ENCODE assay signal across 12 cellular contexts in genomic region chr19:18254546-18255500, GRCh38. TPM values are rescaled to one million over a fixed set of nuclear protein-coding genes. Genes with fewer than 3 reads are reported as not detected.
DNase-seq lines count a peak whose midpoint lies in the region; ATAC-seq, FAIRE-seq and TF ChIP-seq lines count a peak whose summit lies in the region.
"Had no signal": no experiment of that assay in that cellular context is flagged by ENCODE, and none has a peak within 500 bp of the region (broad histone marks: within the 10 kb centered on the region; RNA-seq: fewer than 3 reads in every experiment).

No MANE protein-coding gene starts in this region.

- BruUV-seq in HepG2 (replicated peaks; lab: Mats Ljungman, UMichigan), result no TSS peak
- no TSS peak for BruUV-seq in A673 (replicated peaks; lab: Mats Ljungman, UMichigan)

- TF ChIP-seq EP300 in HepG2 (IDR thresholded peaks at IDR 0.05; ENCODE audit: low read depth in 2 of 2, low read length in 2 of 2) (no peak), HepG2 (CRISPR knock-in tag; IDR thresholded peaks at IDR 0.05; ENCODE audit: borderline replicate concordance) (no peak)

- intact Hi-C loops in HepG2 (cut with micrococcal nuclease; ENCODE audit: unreplicated experiment) (no loop called here), A673 (cut with micrococcal nuclease; ENCODE audit: unreplicated experiment) (loop anchor here (5.0 kb wide), 1 partner anchor 248 kb away; the partner anchor contains the start of gene ARRDC2), prostate gland (cut with DNase I) (loop anchor here (5.0 kb wide), 2 partner anchors 63 to 143 kb away; partner anchors contain the start of gene MPV17L2)

- H3K9me3 ChIP-seq in HUES6 (ENCODE audit: control insufficient read depth, insufficient read depth, low read depth, low read length) (peaks cover 4% of the 10 kb centered on the region; the same call in 1 of the 2 replicates), HepG2 (ENCODE audit: low read length) (no peaks in the 10 kb centered on the region), A673 (ENCODE audit: low read depth, low read length, poor library complexity, severe bottlenecking) (no peaks in the 10 kb centered on the region), prostate gland (no peaks in the 10 kb centered on the region)
- H3K9me3 ChIP-seq: SJSA1 had no signal

- CTCF ChIA-PET in HepG2 (lab: Yijun Ruan, JAX; ENCODE audit: low intra/inter-chr PET ratio, low total read pairs), result no interaction called here
- CTCF ChIA-PET in A673 (lab: Charles Lee), result interaction anchor here (1.3 to 1.8 kb wide), 2 partner anchors 133 to 142 kb away, joined by 4 to 8 read pairs; no protein-coding TSS in a partner anchor

- no peaks in the 10 kb centered on the region for H4K20me1 ChIP-seq in HepG2 (ENCODE audit: insufficient read depth, low read length)

- no peak overlapping the region for H3K4me2 ChIP-seq in HepG2 (ENCODE audit: low read depth, low read length)

- H2AFZ ChIP-seq in HepG2 (ENCODE audit: low read length), result no peak overlapping the region

- H3K27ac ChIP-seq in HUES6 (ENCODE audit: low read depth, low read length) (no peak overlapping the region), HepG2 (ENCODE audit: extremely low read length, insufficient read depth, low read length) (no peak overlapping the region), A673 (ENCODE audit: low read depth, low read length, poor library complexity, severe bottlenecking) (no peak overlapping the region), prostate gland (no peak overlapping the region)
- H3K27ac ChIP-seq: right atrium auricular region, SJSA1 had no signal

- H3K9ac ChIP-seq in HUES6 (ENCODE audit: low read length) (no peak overlapping the region), HepG2 (ENCODE audit: insufficient read depth, low read depth, low read length) (no peak overlapping the region)

- in situ Hi-C loops in HepG2 (cut with HindIII; ENCODE audit: extremely low pct_ligation_motif_present, low pct_unique_long_range_greater_than_20kb), result loop anchor here (5.0 kb wide), 1 partner anchor 48 kb away; no protein-coding TSS in a partner anchor

- TF ChIP-seq POLR2A in HepG2 (IDR thresholded peaks at IDR 0.05; ENCODE audit: insufficient read depth in 1 of 2, low read depth in 2 of 2, low read length in 2 of 2) (no peak), prostate gland (IDR thresholded peaks at IDR 0.05) (no peak)

- WGBS in HepG2 (ENCODE audit: low lambda C conversion rate), result 15% methylated on average over 9 of the region's 23 CpGs
- WGBS in prostate gland, result 17% methylated on average over 23 of the region's 23 CpGs

- peak; percentile 29 for DNase-seq in DMS53 treated with DMSO at 0.1 percent for 48 hours (lab: John Stamatoyannopoulos, UW; ENCODE audit: unreplicated experiment)
- DNase-seq in SW480 (ENCODE audit: low spot score), result peak; percentile 39
- DNase-seq in HepG2 (ENCODE audit: low spot score), result no peak
- DNase-seq in A673 (ENCODE audit: low spot score), result no peak
- no peak for DNase-seq in prostate gland (ENCODE audit: low spot score)
- DNase-seq in inferior parietal cortex (ENCODE audit: extremely low spot score), result no peak
- DNase-seq: activated T-cell treated with anti-CD3 and anti-CD28 coated beads for 4 hours had no signal

- no peaks in the 10 kb centered on the region for H3K36me3 ChIP-seq in HUES6 (ENCODE audit: control insufficient read depth, insufficient read depth, low read length)
- H3K36me3 ChIP-seq in HepG2 (replicated peaks in 1 of 2; ENCODE audit: control insufficient read depth in 1 of 2, insufficient read depth in 2 of 2, low read length in 2 of 2), result no peaks in the 10 kb centered on the region
- no peaks in the 10 kb centered on the region for H3K36me3 ChIP-seq in A673 (ENCODE audit: insufficient read depth, low read length, poor library complexity, severe bottlenecking)
- H3K36me3 ChIP-seq in prostate gland, result no peaks in the 10 kb centered on the region
- H3K36me3 ChIP-seq: right atrium auricular region, SJSA1 had no signal

- H3K4me3 ChIP-seq in HUES6 (ENCODE audit: low read depth, low read length), result peak overlapping the region; percentile 3; the same call in 1 of the 2 replicates
- H3K4me3 ChIP-seq in HepG2 (replicated peaks in 1 of 3; ENCODE audit: insufficient read depth in 1 of 3, low read depth in 2 of 3, low read length in 3 of 3), result no peak overlapping the region
- no peak overlapping the region for H3K4me3 ChIP-seq in A673 (ENCODE audit: low read depth, low read length, poor library complexity, severe bottlenecking)
- no peak overlapping the region for H3K4me3 ChIP-seq in prostate gland
- H3K4me3 ChIP-seq: right atrium auricular region, SJSA1 had no signal

- ATAC-seq in HepG2 (no peak), HG03354 (IDR thresholded peaks at IDR 0.05; ENCODE audit: poor library complexity, severe bottlenecking, unreplicated experiment) (no peak)

- H3K4me1 ChIP-seq in HUES6 (ENCODE audit: control insufficient read depth, insufficient read depth, low read length), result peaks cover 10% of the 10 kb centered on the region
- H3K4me1 ChIP-seq in HepG2 (ENCODE audit: insufficient read depth, low read length), result peaks cover 21% of the 10 kb centered on the region
- no peaks in the 10 kb centered on the region for H3K4me1 ChIP-seq in A673 (ENCODE audit: insufficient read depth, low read length, poor library complexity, severe bottlenecking)
- no peaks in the 10 kb centered on the region for H3K4me1 ChIP-seq in prostate gland (replicated peaks)
- H3K4me1 ChIP-seq: right atrium auricular region, SJSA1 had no signal

- TF ChIP-seq CTCF in HepG2 (CRISPR knock-in tag; IDR thresholded peaks at IDR 0.05), result peak; percentile 26; the same call in 1 of the 2 replicates
- TF ChIP-seq CTCF in A673 (conservative IDR thresholded peaks at IDR 0.05; ENCODE audit: low read depth, low read length), result no peak
- TF ChIP-seq CTCF in prostate gland (IDR thresholded peaks at IDR 0.05), result peak in 1 of 4 experiments; percentile 45

- POLR2A ChIA-PET in HepG2 (lab: Yijun Ruan, JAX), result interaction anchor here (1.1 kb wide), 1 partner anchor 63 kb away, joined by 3 read pairs; no protein-coding TSS in a partner anchor
- POLR2A ChIA-PET in A673 (lab: Charles Lee; ENCODE audit: low non-redundant PET), result no interaction called here

- TF ChIP-seq RAD21 in HepG2 (CRISPR knock-in tag; IDR thresholded peaks at IDR 0.05), result no peak

- FAIRE-seq in HepG2 (lab: Jason Lieb, UNC), result no peak
- FAIRE-seq: islet of Langerhans had no signal

- H3K79me2 ChIP-seq in HepG2 (ENCODE audit: insufficient read depth, low read length), result no peaks in the 10 kb centered on the region

- peaks cover 21% of the 10 kb centered on the region; the same call in 1 of the 2 replicates for H3K27me3 ChIP-seq in HUES6 (ENCODE audit: control insufficient read depth, insufficient read depth, low read length)
- H3K27me3 ChIP-seq in HepG2 (ENCODE audit: control insufficient read depth in 1 of 2, insufficient read depth in 2 of 2, low read length in 2 of 2), result peaks cover 4 to 33% of the 10 kb centered on the region in 2 experiments; a peak in 4 of 5 replicates
- H3K27me3 ChIP-seq in A673 (replicated peaks; ENCODE audit: insufficient read depth, low read depth, low read length, poor library complexity), result peaks cover 6% of the 10 kb centered on the region
- H3K27me3 ChIP-seq in prostate gland (replicated peaks; ENCODE audit: insufficient read depth), result no peaks in the 10 kb centered on the region
- H3K27me3 ChIP-seq: right atrium auricular region had no signal

RNA-seq across cellular contexts. Expression of gene IQCN, which starts 19.4 kb away (rescaled TPM):
- total RNA-seq in HepG2 (2016; rRNA removed; fragmentation: Illumina TruSeq; extraction: Trizol), result 0.04 and 0.07 TPM in 2 replicates
- not detected in 2 replicates for total RNA-seq in HepG2 (2016; cell fraction: cytosol; rRNA removed; fragmentation: Illumina TruSeq; extraction: Trizol; ENCODE audit: low read depth)
- total RNA-seq in HepG2 (2016; cell fraction: insoluble cytoplasmic fraction; rRNA removed; fragmentation: Illumina TruSeq; extraction: Trizol), result 0.04 TPM in 1 of 2 replicates, not detected in the other
- total RNA-seq in HepG2 (2016; cell fraction: membrane; rRNA removed; fragmentation: Illumina TruSeq; extraction: Trizol), result not detected in 2 replicates
- 0.13 TPM in 1 of 2 replicates, not detected in the other for total RNA-seq in HepG2 (2016; cell fraction: nucleus; rRNA removed; fragmentation: Illumina TruSeq; extraction: Trizol)
- polyA plus RNA-seq in HepG2 (2011; rRNA removed), result 0.14 and 0.18 TPM in 2 replicates
- 0.03 and 0.04 TPM in 2 replicates for polyA plus RNA-seq in HepG2 (2011; cell fraction: cytosol; rRNA removed)
- 1.3 and 1.5 TPM in 2 replicates for polyA plus RNA-seq in HepG2 (2011; cell fraction: nucleus; rRNA removed)
- 0.13 TPM in 2 replicates for polyA plus RNA-seq in HepG2 (2012)
- not detected in 2 replicates for polyA plus RNA-seq in HepG2 (2016; cell fraction: cytosol; fragmentation: Illumina TruSeq; extraction: Trizol; ENCODE audit: low read depth)
- polyA plus RNA-seq in HepG2 (2016; cell fraction: insoluble cytoplasmic fraction; fragmentation: Illumina TruSeq; extraction: Trizol; ENCODE audit: low read depth), result not detected in 2 replicates
- polyA plus RNA-seq in HepG2 (2016; cell fraction: membrane; fragmentation: Illumina TruSeq; extraction: Trizol; ENCODE audit: low read depth), result not detected in 2 replicates
- polyA plus RNA-seq in HepG2 (2016; cell fraction: nucleus; fragmentation: Illumina TruSeq; extraction: Trizol; ENCODE audit: insufficient read depth, low read depth), result 0.25 and 0.49 TPM in 2 replicates
- polyA minus RNA-seq in HepG2 (2011; rRNA and poly(A)+ RNA removed; ENCODE audit: low replicate concordance), result 0.26 and 0.91 TPM in 2 replicates
- 0.53 TPM in 1 of 2 replicates, not detected in the other for polyA minus RNA-seq in HepG2 (2011; cell fraction: cytosol; rRNA and poly(A)+ RNA removed)
- 0.52 and 0.62 TPM in 2 replicates for polyA minus RNA-seq in HepG2 (2011; cell fraction: nucleus; rRNA and poly(A)+ RNA removed)
- total RNA-seq in A673 (2021), result 10.2 and 12.0 TPM in 2 replicates
- 10 to 100 TPM in 1 of 2 donors, 1 to 10 TPM in 1; 4.1 to 19.5 TPM for total RNA-seq in prostate gland

RNA-seq across cellular contexts. Expression of gene JUND, which starts 26.6 kb away (rescaled TPM):
- total RNA-seq in HepG2 (2016; rRNA removed; fragmentation: Illumina TruSeq; extraction: Trizol) (31.8 and 41.2 TPM in 2 replicates), A673 (2021) (128 and 136 TPM in 2 replicates), prostate gland (100 to 1,000 TPM; 521 to 844 TPM)
- total RNA-seq in HepG2 (2016; cell fraction: cytosol; rRNA removed; fragmentation: Illumina TruSeq; extraction: Trizol; ENCODE audit: low read depth), result 36.4 and 41.0 TPM in 2 replicates
- total RNA-seq in HepG2 (2016; cell fraction: insoluble cytoplasmic fraction; rRNA removed; fragmentation: Illumina TruSeq; extraction: Trizol), result 30.0 and 40.6 TPM in 2 replicates
- total RNA-seq in HepG2 (2016; cell fraction: membrane; rRNA removed; fragmentation: Illumina TruSeq; extraction: Trizol), result 68.5 and 98.0 TPM in 2 replicates
- total RNA-seq in HepG2 (2016; cell fraction: nucleus; rRNA removed; fragmentation: Illumina TruSeq; extraction: Trizol), result 23.4 and 45.2 TPM in 2 replicates
- polyA plus RNA-seq in HepG2 (2011; rRNA removed), result 59.8 and 124 TPM in 2 replicates
- 93.9 and 178 TPM in 2 replicates for polyA plus RNA-seq in HepG2 (2011; cell fraction: cytosol; rRNA removed)
- polyA plus RNA-seq in HepG2 (2011; cell fraction: nucleus; rRNA removed), result 129 and 136 TPM in 2 replicates
- 44.0 and 66.6 TPM in 2 replicates for polyA plus RNA-seq in HepG2 (2012)
- polyA plus RNA-seq in HepG2 (2016; cell fraction: cytosol; fragmentation: Illumina TruSeq; extraction: Trizol; ENCODE audit: low read depth), result 85.1 and 91.8 TPM in 2 replicates
- polyA plus RNA-seq in HepG2 (2016; cell fraction: insoluble cytoplasmic fraction; fragmentation: Illumina TruSeq; extraction: Trizol; ENCODE audit: low read depth), result 74.4 and 76.0 TPM in 2 replicates
- 131 and 149 TPM in 2 replicates for polyA plus RNA-seq in HepG2 (2016; cell fraction: membrane; fragmentation: Illumina TruSeq; extraction: Trizol; ENCODE audit: low read depth)
- polyA plus RNA-seq in HepG2 (2016; cell fraction: nucleus; fragmentation: Illumina TruSeq; extraction: Trizol; ENCODE audit: insufficient read depth, low read depth), result 77.1 and 84.7 TPM in 2 replicates
- 49.7 and 194 TPM in 2 replicates for polyA minus RNA-seq in HepG2 (2011; rRNA and poly(A)+ RNA removed; ENCODE audit: low replicate concordance)
- 164 and 168 TPM in 2 replicates for polyA minus RNA-seq in HepG2 (2011; cell fraction: cytosol; rRNA and poly(A)+ RNA removed)
- polyA minus RNA-seq in HepG2 (2011; cell fraction: nucleus; rRNA and poly(A)+ RNA removed), result 60.5 and 91.9 TPM in 2 replicates

RNA-seq across cellular contexts. Expression of gene PDE4C, which starts 28.6 kb away (rescaled TPM):
- total RNA-seq in HepG2 (2016; rRNA removed; fragmentation: Illumina TruSeq; extraction: Trizol) (0.90 and 1.4 TPM in 2 replicates), A673 (2021) (not detected in 2 replicates), prostate gland (1 to 10 TPM in 1 of 2 donors, under 1 TPM in 1; 0.27 to 1.6 TPM)
- 0.30 and 0.44 TPM in 2 replicates for total RNA-seq in HepG2 (2016; cell fraction: cytosol; rRNA removed; fragmentation: Illumina TruSeq; extraction: Trizol; ENCODE audit: low read depth)
- 0.49 and 1.5 TPM in 2 replicates for total RNA-seq in HepG2 (2016; cell fraction: insoluble cytoplasmic fraction; rRNA removed; fragmentation: Illumina TruSeq; extraction: Trizol)
- 0.07 and 0.37 TPM in 2 replicates for total RNA-seq in HepG2 (2016; cell fraction: membrane; rRNA removed; fragmentation: Illumina TruSeq; extraction: Trizol)
- total RNA-seq in HepG2 (2016; cell fraction: nucleus; rRNA removed; fragmentation: Illumina TruSeq; extraction: Trizol), result 1.7 and 2.4 TPM in 2 replicates
- polyA plus RNA-seq in HepG2 (2011; rRNA removed), result 14.0 and 17.9 TPM in 2 replicates
- polyA plus RNA-seq in HepG2 (2011; cell fraction: cytosol; rRNA removed), result 3.4 and 4.6 TPM in 2 replicates
- polyA plus RNA-seq in HepG2 (2011; cell fraction: nucleus; rRNA removed), result 128 and 158 TPM in 2 replicates
- 2.2 and 3.2 TPM in 2 replicates for polyA plus RNA-seq in HepG2 (2012)
- polyA plus RNA-seq in HepG2 (2016; cell fraction: cytosol; fragmentation: Illumina TruSeq; extraction: Trizol; ENCODE audit: low read depth), result not detected in 2 replicates
- 0.33 and 0.37 TPM in 2 replicates for polyA plus RNA-seq in HepG2 (2016; cell fraction: insoluble cytoplasmic fraction; fragmentation: Illumina TruSeq; extraction: Trizol; ENCODE audit: low read depth)
- not detected in 2 replicates for polyA plus RNA-seq in HepG2 (2016; cell fraction: membrane; fragmentation: Illumina TruSeq; extraction: Trizol; ENCODE audit: low read depth)
- 10.9 and 11.5 TPM in 2 replicates for polyA plus RNA-seq in HepG2 (2016; cell fraction: nucleus; fragmentation: Illumina TruSeq; extraction: Trizol; ENCODE audit: insufficient read depth, low read depth)
- 0.56 and 12.3 TPM in 2 replicates for polyA minus RNA-seq in HepG2 (2011; rRNA and poly(A)+ RNA removed; ENCODE audit: low replicate concordance)
- 1.5 and 3.1 TPM in 2 replicates for polyA minus RNA-seq in HepG2 (2011; cell fraction: cytosol; rRNA and poly(A)+ RNA removed)
- polyA minus RNA-seq in HepG2 (2011; cell fraction: nucleus; rRNA and poly(A)+ RNA removed), result 30.4 and 31.1 TPM in 2 replicates
- total RNA-seq: SJSA1 had no signal

RNA-seq across cellular contexts. Expression of gene RAB3A, which starts 51.0 kb away (rescaled TPM):
- total RNA-seq in HepG2 (2016; rRNA removed; fragmentation: Illumina TruSeq; extraction: Trizol), result 0.53 and 0.58 TPM in 2 replicates
- 1.5 and 2.4 TPM in 2 replicates for total RNA-seq in HepG2 (2016; cell fraction: cytosol; rRNA removed; fragmentation: Illumina TruSeq; extraction: Trizol; ENCODE audit: low read depth)
- total RNA-seq in HepG2 (2016; cell fraction: insoluble cytoplasmic fraction; rRNA removed; fragmentation: Illumina TruSeq; extraction: Trizol), result 0.61 and 1.2 TPM in 2 replicates
- total RNA-seq in HepG2 (2016; cell fraction: membrane; rRNA removed; fragmentation: Illumina TruSeq; extraction: Trizol), result 1.4 and 1.8 TPM in 2 replicates
- total RNA-seq in HepG2 (2016; cell fraction: nucleus; rRNA removed; fragmentation: Illumina TruSeq; extraction: Trizol), result 1.0 and 1.4 TPM in 2 replicates
- 0.95 and 0.98 TPM in 2 replicates for polyA plus RNA-seq in HepG2 (2011; rRNA removed)
- polyA plus RNA-seq in HepG2 (2011; cell fraction: cytosol; rRNA removed), result 1.4 TPM in 2 replicates
- 2.7 and 3.2 TPM in 2 replicates for polyA plus RNA-seq in HepG2 (2011; cell fraction: nucleus; rRNA removed)
- polyA plus RNA-seq in HepG2 (2012), result 1.8 and 2.1 TPM in 2 replicates
- 0.90 and 0.94 TPM in 2 replicates for polyA plus RNA-seq in HepG2 (2016; cell fraction: cytosol; fragmentation: Illumina TruSeq; extraction: Trizol; ENCODE audit: low read depth)
- 1.1 and 2.1 TPM in 2 replicates for polyA plus RNA-seq in HepG2 (2016; cell fraction: insoluble cytoplasmic fraction; fragmentation: Illumina TruSeq; extraction: Trizol; ENCODE audit: low read depth)
- polyA plus RNA-seq in HepG2 (2016; cell fraction: membrane; fragmentation: Illumina TruSeq; extraction: Trizol; ENCODE audit: low read depth), result 1.1 TPM in 2 replicates
- polyA plus RNA-seq in HepG2 (2016; cell fraction: nucleus; fragmentation: Illumina TruSeq; extraction: Trizol; ENCODE audit: insufficient read depth, low read depth), result 2.0 and 3.3 TPM in 2 replicates
- polyA minus RNA-seq in HepG2 (2011; rRNA and poly(A)+ RNA removed; ENCODE audit: low replicate concordance), result 4.2 and 9.4 TPM in 2 replicates
- polyA minus RNA-seq in HepG2 (2011; cell fraction: cytosol; rRNA and poly(A)+ RNA removed), result 3.9 and 4.1 TPM in 2 replicates
- 0.64 and 1.2 TPM in 2 replicates for polyA minus RNA-seq in HepG2 (2011; cell fraction: nucleus; rRNA and poly(A)+ RNA removed)
- 2.9 and 4.2 TPM in 2 replicates for total RNA-seq in A673 (2021)
- total RNA-seq in prostate gland, result 1 to 10 TPM; 2.5 to 6.0 TPM

Comparison
In these comparisons a context has a peak if more than half of its experiments do, and no peak if none do; other contexts are left out.
1. DNase-seq: peak in DMS53 treated with DMSO at 0.1 percent for 48 hours (single experiment) and SW480 (single experiment); none in HepG2 (single experiment), A673 (single experiment), prostate gland (single experiment) and inferior parietal cortex (single experiment).